30 cellular contexts compared by ENCODE assay signal in the genomic region with DNA sequence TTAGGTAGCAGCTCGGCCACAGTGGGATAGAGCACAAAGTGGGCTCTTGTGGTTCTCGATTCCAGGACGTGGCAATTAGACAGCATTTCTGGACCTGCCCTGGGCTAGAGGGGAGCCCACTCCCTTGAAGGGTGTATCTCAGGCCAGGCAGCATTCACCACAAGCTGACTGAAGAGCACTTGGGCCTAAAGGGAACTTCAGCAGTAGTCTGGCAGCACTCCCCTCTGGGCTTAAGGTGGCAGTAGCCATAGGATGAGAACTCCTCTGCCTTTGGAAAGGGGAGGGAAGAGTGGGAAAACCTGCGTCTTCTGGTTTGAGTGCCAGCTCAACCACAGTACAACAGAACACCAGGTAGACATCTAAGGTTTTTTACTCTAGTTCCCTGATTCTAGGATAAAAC. TPM values are rescaled to one million over a fixed set of nuclear protein-coding genes. Genes with fewer than 3 reads are reported as not detected.
"Had no signal": no experiment of that assay in that cellular context is flagged by ENCODE, and none has a peak within 500 bp of the region (broad histone marks: within the 10 kb centered on the region; RNA-seq: fewer than 3 reads in every experiment).

No MANE protein-coding gene starts in this region.

- H3K36me3 ChIP-seq: heart left ventricle, left ventricle myocardium inferior, neutrophil, right atrium auricular region, suprapubic skin, thoracic aorta, tibial artery, vagina had no signal

- H2AFZ ChIP-seq: parathyroid adenoma had no signal

- H3K9ac ChIP-seq: parathyroid adenoma had no signal

- H3K27ac Mint-ChIP-seq: immature natural killer cell; memory B cell; naive thymus-derived CD4-positive, alpha-beta T cell; nephron; progenitor cell of endocrine pancreas; stimulated activated naive CD8-positive, alpha-beta T cell treated with anti-CD3 and anti-CD28 coated beads, Interleukin-15, Interleukin-2, amounts not matched to agents 100 ng/mL and 50 ng/mL, for 24 hours; type B pancreatic cell had no signal

- H3K79me2 ChIP-seq: parathyroid adenoma had no signal

- H3K9me3 ChIP-seq: heart left ventricle, left ventricle myocardium inferior, mucosa of descending colon, neutrophil, right atrium auricular region, suprapubic skin, thoracic aorta, tibial artery, vagina had no signal

- H3K4me1 ChIP-seq: heart left ventricle, left ventricle myocardium inferior, right atrium auricular region, suprapubic skin, tibial artery, vagina had no signal

- H3K36me3 Mint-ChIP-seq: immature natural killer cell, memory B cell, type B pancreatic cell had no signal

- H3K9me3 Mint-ChIP-seq: immature natural killer cell; memory B cell; naive thymus-derived CD4-positive, alpha-beta T cell; stimulated activated naive CD8-positive, alpha-beta T cell treated with anti-CD3 and anti-CD28 coated beads, Interleukin-15, Interleukin-2, amounts not matched to agents 100 ng/mL and 50 ng/mL, for 24 hours had no signal

- ATAC-seq: heart left ventricle; left colon; mucosa of descending colon; naive thymus-derived CD4-positive, alpha-beta T cell; sciatic nerve had no signal

- H3K27me3 ChIP-seq: heart left ventricle, neutrophil, right atrium auricular region, suprapubic skin, tibial artery, vagina had no signal

- H3K27ac ChIP-seq: heart left ventricle, left ventricle myocardium inferior, neutrophil, parathyroid adenoma, right atrium auricular region, skin epidermis, suprapubic skin, thoracic aorta, tibial artery, vagina had no signal

- H3K4me3 ChIP-seq: heart left ventricle, left ventricle myocardium inferior, mucosa of descending colon, right atrium auricular region, skin epidermis, suprapubic skin, thoracic aorta, tibial artery, vagina had no signal

- H3K27me3 Mint-ChIP-seq: memory B cell, progenitor cell of endocrine pancreas, type B pancreatic cell had no signal

- DNase-seq: heart left ventricle; hypothalamus; immature natural killer cell; kidney; left colon; left ventricle myocardium inferior; midbrain; mucosa of descending colon; naive thymus-derived CD4-positive, alpha-beta T cell; occipital lobe; stimulated activated CD4-positive, alpha-beta T cell treated with anti-CD3 and anti-CD28 coated beads, Interleukin-12 subunit alpha, Interleukin-12 subunit beta, amount 100 ng/mL, for 4 hours; stimulated activated CD4-positive, alpha-beta T cell treated with anti-CD3 and anti-CD28 coated beads, Interleukin-15, amount 100 ng/mL, for 24 hours; stimulated activated CD4-positive, alpha-beta T cell treated with anti-CD3 and anti-CD28 coated beads, Interleukin-2, amount 100 ng/mL, for 24 hours; stimulated activated CD4-positive, alpha-beta T cell treated with anti-CD3 and anti-CD28 coated beads, Interleukin-4, amount 100 ng/mL, for 1 hour; stimulated activated naive CD4-positive, alpha-beta T cell; tibial artery had no signal

- H3K4me1 Mint-ChIP-seq: immature natural killer cell, memory B cell, nephron, neural crest cell had no signal

- H3K4me3 Mint-ChIP-seq: immature natural killer cell; memory B cell; naive thymus-derived CD4-positive, alpha-beta T cell; nephron; neural crest cell; stimulated activated naive CD8-positive, alpha-beta T cell treated with anti-CD3 and anti-CD28 coated beads, Interleukin-15, Interleukin-2, amounts not matched to agents 100 ng/mL and 50 ng/mL, for 24 hours; type B pancreatic cell had no signal

RNA-seq across cellular contexts. Expression of gene EML6, which starts 28.1 kb away (rescaled TPM):
- polyA plus RNA-seq: naive thymus-derived CD4-positive, alpha-beta T cell had no signal
